Comparison of ENCODE assay signal across 8 cellular contexts in genomic region chr11:45826492-45826891, GRCh38. TPM values are rescaled to one million over a fixed set of nuclear protein-coding genes. Genes with fewer than 3 reads are reported as not detected.
A peak's percentile ranks its signal among the peaks of the same experiment; 100 is the strongest.
DNase-seq lines count a peak whose midpoint lies in the region; ATAC-seq, FAIRE-seq and TF ChIP-seq lines count a peak whose summit lies in the region.
"Not testable (repeated sequence)": the region's sequence is repeated elsewhere in the genome, so short reads cannot be mapped to it uniquely, and the experiment has no call there.

No MANE protein-coding gene starts in this region.

- CTCF ChIA-PET in HEK293 (lab: Yijun Ruan, JAX) = not testable (repeated sequence)

- not testable (repeated sequence) for H3K27ac ChIP-seq in HEK293 (ENCODE audit: extremely low read depth, low read depth, low read length); pancreas

- peak; percentile 100 for FAIRE-seq in GM12891 (lab: Jason Lieb, UNC)
- peak; percentile 100 for FAIRE-seq in TTC549 (lab: Jason Lieb, UNC)
- peak; percentile 100 for FAIRE-seq in bronchial epithelial cell (lab: Jason Lieb, UNC)
- FAIRE-seq in frontal cortex (lab: Jason Lieb, UNC) = peak; percentile 100
- peak; percentile 99 for FAIRE-seq in pancreas (lab: Jason Lieb, UNC)
- FAIRE-seq in urothelium cell line (lab: Jason Lieb, UNC) = peak; percentile 100

- ATAC-seq in pancreas = not testable (repeated sequence)

- DNase-seq in GM12891 (ENCODE audit: insufficient read length, low spot score); bronchial epithelial cell (ENCODE audit: low read depth); frontal cortex (ENCODE audit: low spot score in 2 of 2); pancreas; urothelium cell line (ENCODE audit: low spot score): not testable (repeated sequence)
- peak; percentile 37 for DNase-seq in NOMO-1 treated with DMSO at 0.1 percent for 48 hours (lab: John Stamatoyannopoulos, UW; ENCODE audit: unreplicated experiment)

- not testable (repeated sequence) for TF ChIP-seq POLR2A in GM12891 (IDR thresholded peaks at IDR 0.05; ENCODE audit: low read depth, low read length)

- WGBS in pancreas, 2 donors = 49 to 54% methylated on average over 7 of the region's 7 CpGs

- H3K4me1 ChIP-seq in HEK293 (ENCODE audit: control insufficient read depth, insufficient read depth, low read length); pancreas: not testable (repeated sequence)

- not testable (repeated sequence) for H3K27me3 ChIP-seq in bronchial epithelial cell (ENCODE audit: control insufficient read depth, insufficient read depth, low read length); pancreas

- TF ChIP-seq CTCF in HEK293 (tag by site-specific recombination; IDR thresholded peaks at IDR 0.05); bronchial epithelial cell (IDR thresholded peaks at IDR 0.05; ENCODE audit: insufficient read depth, low read length, severe bottlenecking); pancreas (IDR thresholded peaks at IDR 0.05): not testable (repeated sequence)

- intact Hi-C loops in pancreas (cut with DNase I) = not testable (repeated sequence)

- not testable (repeated sequence) for H3K36me3 ChIP-seq in HEK293 (ENCODE audit: control insufficient read depth in 2 of 2, insufficient read depth in 1 of 2, low read length in 2 of 2); bronchial epithelial cell (ENCODE audit: control insufficient read depth, insufficient read depth, low read length); pancreas

- not testable (repeated sequence) for H3K4me3 ChIP-seq in HEK293 (ENCODE audit: low read depth, low read length); bronchial epithelial cell (ENCODE audit: low read depth, low read length); pancreas

- not testable (repeated sequence) for H3K9me3 ChIP-seq in HEK293 (ENCODE audit: control insufficient read depth, insufficient read depth, low read depth, low read length); pancreas

- POLR2A ChIA-PET in HEK293 (lab: Yijun Ruan, JAX) = not testable (repeated sequence)

TF ChIP-seq in HEK293, 187 proteins besides CTCF, POLR2A, EP300 and RAD21:
- TF ChIP-seq KLF1 (tag by site-specific recombination; IDR thresholded peaks at IDR 0.05) = peak; percentile 85

RNA-seq across cellular contexts. Expression of gene CRY2, which starts 20.8 kb away (rescaled TPM):
- 5.2 TPM for polyA plus RNA-seq in GM12891 (2012; ENCODE audit: low read depth, missing spikeins)
- total RNA-seq in bronchial epithelial cell = 10.8 and 15.5 TPM in 2 replicates
- 40.4 TPM for total RNA-seq in frontal cortex
- total RNA-seq in pancreas = 10 to 100 TPM; 15.3 to 29.4 (median 20.7) TPM
- polyA plus RNA-seq in pancreas = 10 to 100 TPM; 16.0 to 28.5 TPM

RNA-seq across cellular contexts. Expression of gene SLC35C1, which starts 21.5 kb away (rescaled TPM):
- polyA plus RNA-seq in GM12891 (2012; ENCODE audit: low read depth, missing spikeins) = 4.0 TPM
- total RNA-seq in bronchial epithelial cell (7.6 and 9.5 TPM in 2 replicates), frontal cortex (3.7 TPM), pancreas (10 to 100 TPM in 2 of 6 donors, 1 to 10 TPM in 4; 5.4 to 14.2 (median 7.9) TPM)
- polyA plus RNA-seq in pancreas = 1 to 10 TPM; 6.3 to 7.6 TPM

RNA-seq across cellular contexts. Expression of gene MAPK8IP1, which starts 59.0 kb away (rescaled TPM):
- polyA plus RNA-seq in GM12891 (2012; ENCODE audit: low read depth, missing spikeins) = 0.26 TPM
- total RNA-seq in bronchial epithelial cell = 0.26 and 0.90 TPM in 2 replicates
- total RNA-seq in frontal cortex = 88.9 TPM
- 10 to 100 TPM; 21.3 to 49.7 (median 40.6) TPM for total RNA-seq in pancreas
- 10 to 100 TPM; 22.5 to 31.6 TPM for polyA plus RNA-seq in pancreas

Comparison
In these comparisons a context has a peak if more than half of its experiments do, and no peak if none do; other contexts are left out.
1. RNA of gene MAPK8IP1, which starts 59.0 kb away (total RNA-seq): 88.9 TPM in frontal cortex (single experiment) and 21.3 to 49.7 TPM in pancreas; 0.26 to 0.90 TPM in bronchial epithelial cell; every median in the first group is over 10 times any median in the second.